Comparison of ENCODE assay signal across 22 cellular contexts in the genomic region with DNA sequence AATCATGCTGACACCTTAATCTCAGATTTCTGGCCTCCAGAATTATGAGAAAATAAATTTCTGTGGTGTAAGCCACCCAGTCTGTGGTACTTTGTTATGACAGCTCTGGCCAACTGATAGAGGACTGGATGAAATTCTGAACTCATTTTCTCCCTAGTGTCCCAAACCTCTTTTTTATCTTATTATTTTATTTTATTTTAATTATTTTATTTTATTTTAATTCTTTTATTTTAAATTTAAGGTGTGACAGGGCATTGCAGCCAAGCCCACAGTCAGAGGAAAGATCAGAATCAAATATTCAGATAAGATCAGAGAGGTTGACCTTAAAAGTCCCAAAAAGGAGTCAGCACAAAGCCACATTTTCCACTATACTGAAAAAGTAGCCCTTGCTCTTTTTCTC.
"Had no signal": no experiment of that assay in that cellular context is flagged by ENCODE, and none has a peak within 500 bp of the region (broad histone marks: within the 10 kb centered on the region; RNA-seq: fewer than 3 reads in every experiment).

No MANE protein-coding gene starts in this region.

- H3K9me3 Mint-ChIP-seq: dendritic cell treated with granulocyte-macrophage colony-stimulating factor and Interleukin-4, amounts not matched to agents 40 ng/mL and 50 ng/mL, for 4 days; endodermal cell had no signal

- H3K27me3 Mint-ChIP-seq: dendritic cell treated with granulocyte-macrophage colony-stimulating factor and Interleukin-4, amounts not matched to agents 40 ng/mL and 50 ng/mL, for 4 days; effector memory CD8-positive, alpha-beta T cell had no signal

- H3K4me3 Mint-ChIP-seq: dendritic cell treated with granulocyte-macrophage colony-stimulating factor and Interleukin-4, amounts not matched to agents 40 ng/mL and 50 ng/mL, for 4 days; effector memory CD8-positive, alpha-beta T cell; endodermal cell had no signal

- DNase-seq: colonic mucosa; cortex of kidney; dermis blood vessel endothelial cell; dorsolateral prefrontal cortex; effector CD4-positive, alpha-beta T cell; effector CD8-positive, alpha-beta T cell; effector memory CD4-positive, alpha-beta T cell; effector memory CD8-positive, alpha-beta T cell; endodermal cell; erythroblast; esophagus squamous epithelium; foreskin fibroblast; foreskin keratinocyte; foreskin melanocyte; gastrocnemius medialis; glutamatergic neuron; head of caudate nucleus; heart left ventricle; heart right ventricle had no signal

- ATAC-seq: effector memory CD8-positive, alpha-beta T cell; esophagus mucosa; foreskin keratinocyte; gastrocnemius medialis; gastroesophageal sphincter; heart left ventricle; heart right ventricle had no signal

- H3K27ac Mint-ChIP-seq: dendritic cell treated with granulocyte-macrophage colony-stimulating factor and Interleukin-4, amounts not matched to agents 40 ng/mL and 50 ng/mL, for 4 days; effector memory CD8-positive, alpha-beta T cell; endodermal cell had no signal
